ENCODE assay signal across 23 cellular contexts in the genomic region with DNA sequence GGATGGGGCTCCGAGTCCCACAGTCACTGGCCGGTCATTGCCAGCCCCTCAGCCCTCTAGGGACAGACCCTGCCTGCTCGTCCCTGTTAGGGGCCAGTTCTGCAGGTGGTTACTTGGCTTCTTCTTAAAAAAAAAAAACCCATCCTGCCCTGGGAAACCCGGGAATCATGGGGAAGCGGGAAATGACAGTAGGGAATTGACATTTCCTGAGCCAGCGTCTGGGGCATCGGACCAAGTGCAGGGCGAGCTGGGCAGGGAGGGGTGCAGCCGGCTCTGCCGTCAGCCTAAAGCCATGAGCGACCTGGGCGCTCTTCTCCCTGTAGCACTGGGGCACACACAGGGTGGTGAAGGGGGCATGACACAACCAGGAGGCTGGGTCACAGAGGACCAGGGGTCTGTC.
DNase-seq lines count a peak whose midpoint lies in the region; ATAC-seq and TF ChIP-seq lines count a peak whose summit lies in the region.
"Had no signal": no experiment of that assay in that cellular context is flagged by ENCODE, and none has a peak within 500 bp of the region (broad histone marks: within the 10 kb centered on the region; RNA-seq: fewer than 3 reads in every experiment).

No MANE protein-coding gene starts in this region.

- H3K9ac ChIP-seq in BLaER1 treated with 17β-estradiol and CSF1 and Interleukin-3, amounts not matched to agents 10 nM and 100 nM: no peak overlapping the region

- H3K36me3 Mint-ChIP-seq in activated T-helper 2 cell treated with anti-CD3 and anti-CD28 coated beads, Interferon-gamma antibody, Interleukin-2, Interleukin-4, amounts not matched to agents 10 μg/mL and 5 μg/mL and 100 μg/mL, durations not matched to agents 14 hours and 24 hours and 36 hours (ENCODE audit: low read depth): peaks cover 9% of the 10 kb centered on the region
- H3K36me3 Mint-ChIP-seq in naive thymus-derived CD8-positive, alpha-beta T cell: no peaks in the 10 kb centered on the region

- peaks cover 0 to 14% (median 0%) of the 10 kb centered on the region in 11 experiments; a peak in 2 of 22 replicates for H3K36me3 ChIP-seq in BLaER1 treated with 17β-estradiol and CSF1 and Interleukin-3, amounts not matched to agents 10 nM and 100 nM
- H3K36me3 ChIP-seq: brain microvascular endothelial cell, gastroesophageal sphincter, right atrium auricular region had no signal

- H3K4me2 ChIP-seq in BLaER1 treated with 17β-estradiol and CSF1 and Interleukin-3, amounts not matched to agents 10 nM and 100 nM: peak overlapping the region; percentile 38 to 100 (median 97); a peak in 20 of 22 replicates

- no peak overlapping the region for H3K4me3 ChIP-seq in BLaER1 treated with 17β-estradiol and CSF1 and Interleukin-3, amounts not matched to agents 10 nM and 100 nM
- peak overlapping the region; percentile 82 for H3K4me3 ChIP-seq in GM12875 (ENCODE audit: low read depth, low read length)
- H3K4me3 ChIP-seq: gastroesophageal sphincter, right atrium auricular region had no signal

- DNase-seq in activated T-helper 2 cell treated with anti-CD3 and anti-CD28 coated beads, Interferon-gamma antibody, Interleukin-2, Interleukin-4, amounts not matched to agents 10 μg/mL and 5 μg/mL and 100 μg/mL, durations not matched to agents 14 hours and 24 hours and 36 hours (ENCODE audit: low spot score): no peak
- DNase-seq in naive thymus-derived CD8-positive, alpha-beta T cell: no peak
- DNase-seq in NK-92 (lab: John Stamatoyannopoulos, UW; ENCODE audit: unreplicated experiment) (no peak), GM19238 (ENCODE audit: insufficient read length, low spot score) (no peak), SIG-M5 (lab: John Stamatoyannopoulos, UW) (no peak)
- DNase-seq: activated CD4-positive, CD25-positive, alpha-beta regulatory T cell treated with anti-CD3 and anti-CD28 coated beads, Interleukin-2, amount 50 U/mL, for 72 hours; activated CD8-positive, alpha-beta memory T cell treated with anti-CD3 and anti-CD28 coated beads, Interleukin-2, amount 50 U/mL, for 4 hours; activated naive CD4-positive, alpha-beta T cell treated with anti-CD3 and anti-CD28 coated beads, Interleukin-2, amount 50 U/mL, for 16 hours; brain microvascular endothelial cell; Calu3; Karpas-422; left cardiac atrium; NCI-H1105; NCI-H526; occipital lobe; stimulated activated CD4-positive, alpha-beta T cell treated with anti-CD3 and anti-CD28 coated beads, Interleukin-15, amount 100 ng/mL, for 24 hours; stimulated activated naive CD4-positive, alpha-beta T cell treated with Interleukin-2 at 50 U/mL for 16 hours; T-helper 9 cell had no signal

- no peak for TF ChIP-seq CTCF in GM12875 (IDR thresholded peaks at IDR 0.05; ENCODE audit: borderline replicate concordance, insufficient read depth, low read depth, low read length)

- peaks cover 54% of the 10 kb centered on the region for H3K4me1 Mint-ChIP-seq in activated T-helper 2 cell treated with anti-CD3 and anti-CD28 coated beads, Interferon-gamma antibody, Interleukin-2, Interleukin-4, amounts not matched to agents 10 μg/mL and 5 μg/mL and 100 μg/mL, durations not matched to agents 14 hours and 24 hours and 36 hours (ENCODE audit: low read depth)
- peaks cover 27 to 81% (median 77%) of the 10 kb centered on the region in 4 donors for H3K4me1 Mint-ChIP-seq in naive thymus-derived CD8-positive, alpha-beta T cell

- POLR2A ChIA-PET in naive thymus-derived CD8-positive, alpha-beta T cell (lab: Charles Lee): interaction anchor here (0.8 to 2.2 kb wide), 3 partner anchors 12 to 230 kb away, joined by 3 to 7 read pairs (median 3); no protein-coding TSS in a partner anchor

- H3K27ac Mint-ChIP-seq in activated T-helper 2 cell treated with anti-CD3 and anti-CD28 coated beads, Interferon-gamma antibody, Interleukin-2, Interleukin-4, amounts not matched to agents 10 μg/mL and 5 μg/mL and 100 μg/mL, durations not matched to agents 14 hours and 24 hours and 36 hours: no peak overlapping the region
- peak overlapping the region; percentile 82 to 99 (median 94) for H3K27ac Mint-ChIP-seq in naive thymus-derived CD8-positive, alpha-beta T cell

- no peak overlapping the region for H3K27ac ChIP-seq in BLaER1 treated with 17β-estradiol and CSF1 and Interleukin-3, amounts not matched to agents 10 nM and 100 nM
- H3K27ac ChIP-seq: brain microvascular endothelial cell, right atrium auricular region had no signal

- peaks cover 5% of the 10 kb centered on the region for H3K9me3 Mint-ChIP-seq in activated T-helper 2 cell treated with anti-CD3 and anti-CD28 coated beads, Interferon-gamma antibody, Interleukin-2, Interleukin-4, amounts not matched to agents 10 μg/mL and 5 μg/mL and 100 μg/mL, durations not matched to agents 14 hours and 24 hours and 36 hours
- peaks cover 0 to 10% (median 3%) of the 10 kb centered on the region in 9 donors for H3K9me3 Mint-ChIP-seq in naive thymus-derived CD8-positive, alpha-beta T cell

- peaks cover 0 to 5% (median 0%) of the 10 kb centered on the region in 11 experiments; a peak in 1 of 22 replicates for H3K27me3 ChIP-seq in BLaER1 treated with 17β-estradiol and CSF1 and Interleukin-3, amounts not matched to agents 10 nM and 100 nM
- H3K27me3 ChIP-seq: brain microvascular endothelial cell, gastroesophageal sphincter, right atrium auricular region had no signal

- H3K9me3 ChIP-seq in BLaER1 treated with 17β-estradiol and CSF1 and Interleukin-3, amounts not matched to agents 10 nM and 100 nM (replicated peaks in 1 of 11): peaks cover 0 to 5% (median 0%) of the 10 kb centered on the region in 11 experiments; a peak in 1 of 22 replicates
- H3K9me3 ChIP-seq: gastroesophageal sphincter, right atrium auricular region had no signal

- intact Hi-C loops in activated T-helper 2 cell treated with anti-CD3 and anti-CD28 coated beads, Interferon-gamma antibody, Interleukin-2, Interleukin-4, amounts not matched to agents 10 μg/mL and 5 μg/mL and 100 μg/mL, durations not matched to agents 14 hours and 24 hours and 36 hours (cut with micrococcal nuclease): loop anchor here (5.0 to 10.0 kb wide), 3 partner anchors 49 to 326 kb away; partner anchors contain the start of genes BRD3 and RXRA

- H4K20me1 ChIP-seq in BLaER1 treated with 17β-estradiol and CSF1 and Interleukin-3, amounts not matched to agents 10 nM and 100 nM: peaks cover 94 to 100% (median 99%) of the 10 kb centered on the region in 11 experiments

- H3K4me1 ChIP-seq in BLaER1 treated with 17β-estradiol and CSF1 and Interleukin-3, amounts not matched to agents 10 nM and 100 nM: peaks cover 94 to 100% (median 99%) of the 10 kb centered on the region in 10 experiments

- peaks cover 7% of the 10 kb centered on the region for H3K27me3 Mint-ChIP-seq in activated T-helper 2 cell treated with anti-CD3 and anti-CD28 coated beads, Interferon-gamma antibody, Interleukin-2, Interleukin-4, amounts not matched to agents 10 μg/mL and 5 μg/mL and 100 μg/mL, durations not matched to agents 14 hours and 24 hours and 36 hours (ENCODE audit: low read depth)
- H3K27me3 Mint-ChIP-seq in naive thymus-derived CD8-positive, alpha-beta T cell: no peaks in the 10 kb centered on the region

- ATAC-seq in naive thymus-derived CD8-positive, alpha-beta T cell: no peak
- ATAC-seq in GM19035 (IDR thresholded peaks at IDR 0.05; ENCODE audit: unreplicated experiment): no peak
- ATAC-seq: gastroesophageal sphincter, left cardiac atrium had no signal

- H3K4me3 Mint-ChIP-seq in activated T-helper 2 cell treated with anti-CD3 and anti-CD28 coated beads, Interferon-gamma antibody, Interleukin-2, Interleukin-4, amounts not matched to agents 10 μg/mL and 5 μg/mL and 100 μg/mL, durations not matched to agents 14 hours and 24 hours and 36 hours (ENCODE audit: low read depth): peak overlapping the region; percentile 69
- H3K4me3 Mint-ChIP-seq in naive thymus-derived CD8-positive, alpha-beta T cell: peak overlapping the region in 6 of 10 donors; percentile 29 to 59 (median 40)
